ENCODE assay signal across 8 cellular contexts in genomic region chr3:129608087-129608935, GRCh38. TPM values are rescaled to one million over a fixed set of nuclear protein-coding genes. Genes with fewer than 3 reads are reported as not detected.
DNase-seq lines count a peak whose midpoint lies in the region; ATAC-seq and TF ChIP-seq lines count a peak whose summit lies in the region.

No MANE protein-coding gene starts in this region.

- ATAC-seq in CD4-positive, alpha-beta T cell (ENCODE audit: poor library complexity), result no peak
- ATAC-seq in WTC11, result peak; percentile 23

- no peak for TF ChIP-seq EP300 in transverse colon (IDR thresholded peaks at IDR 0.05; ENCODE audit: low read depth)

- no peak overlapping the region for H3K27ac ChIP-seq in CD4-positive, alpha-beta T cell (ENCODE audit: low read depth, low read length)
- H3K27ac ChIP-seq in transverse colon, result peak overlapping the region; percentile 80 to 87 (median 86)

- peaks cover 0 to 42% (median 30%) of the 10 kb centered on the region in 4 donors for H3K4me1 ChIP-seq in transverse colon

- peaks cover 20% of the 10 kb centered on the region for H3K27me3 Mint-ChIP-seq in CD4-positive, alpha-beta T cell
- H3K27me3 Mint-ChIP-seq in WTC11 (ENCODE audit: low read depth), result peaks cover 38% of the 10 kb centered on the region

- POLR2A ChIA-PET in CD4-positive, alpha-beta T cell (lab: Charles Lee), result interaction anchor here (0.9 to 1.3 kb wide), 2 partner anchors 31 to 38 kb away, joined by 3 read pairs; no protein-coding TSS in a partner anchor
- POLR2A ChIA-PET in WTC11 (lab: Charles Lee), result interaction anchor here (0.6 to 1.0 kb wide), 2 partner anchors 16 to 168 kb away, joined by 3 read pairs; partner anchors contain the start of genes IFT122 and MBD4

- H3K36me3 ChIP-seq in transverse colon, result no peaks in the 10 kb centered on the region

- no peak for TF ChIP-seq POLR2A in transverse colon (IDR thresholded peaks at IDR 0.05)

- H3K4me1 Mint-ChIP-seq in CD4-positive, alpha-beta T cell (ENCODE audit: low read depth), result peaks cover 33% of the 10 kb centered on the region
- peaks cover 58% of the 10 kb centered on the region for H3K4me1 Mint-ChIP-seq in WTC11

- H3K27me3 ChIP-seq in CD4-positive, alpha-beta T cell (ENCODE audit: control insufficient read depth, insufficient read depth, low read length), result no peaks in the 10 kb centered on the region
- H3K27me3 ChIP-seq in transverse colon, result peaks cover 24% of the 10 kb centered on the region

- in situ Hi-C loops in transverse colon (cut with MboI; ENCODE audit: low pct_ligation_motif_present in 1 of 4, low pct_unique_long_range_greater_than_20kb in 1 of 4, low sequenced_read_pairs in 3 of 4), result no loop called here

- no peaks in the 10 kb centered on the region for H3K9me3 ChIP-seq in CD4-positive, alpha-beta T cell (ENCODE audit: control insufficient read depth, low read length)
- no peaks in the 10 kb centered on the region for H3K9me3 ChIP-seq in transverse colon

- no peaks in the 10 kb centered on the region for H3K9me3 Mint-ChIP-seq in CD4-positive, alpha-beta T cell
- H3K9me3 Mint-ChIP-seq in WTC11, result no peaks in the 10 kb centered on the region

- TF ChIP-seq CTCF in CD4-positive, alpha-beta T cell (IDR thresholded peaks at IDR 0.05), result peak; percentile 14
- no peak for TF ChIP-seq CTCF in WTC11 (IDR thresholded peaks at IDR 0.05)
- no peak for TF ChIP-seq CTCF in transverse colon (IDR thresholded peaks at IDR 0.05)

- peak overlapping the region; percentile 88 for H3K4me3 Mint-ChIP-seq in CD4-positive, alpha-beta T cell
- H3K4me3 Mint-ChIP-seq in WTC11, result peak overlapping the region; percentile 82; the same call in 1 of the 2 replicates

- no peak for DNase-seq in CD4-positive, alpha-beta T cell
- DNase-seq in Jurkat, Clone E6-1 (ENCODE audit: low read depth, low spot score), result peak; percentile 59
- DNase-seq in WTC11 (ENCODE audit: low spot score) (peak; percentile 54), islet precursor cell (peak; percentile 90), transverse colon (no peak), NCI-H2107 (lab: John Stamatoyannopoulos, UW) (no peak)
- no peak for DNase-seq in effector CD4-positive, alpha-beta T cell
- no peak for DNase-seq in stimulated activated CD8-positive, alpha-beta memory T cell treated with anti-CD3 and anti-CD28 coated beads, Interleukin-4, amount 100 ng/mL, for 48 hours

- H3K4me3 ChIP-seq in Jurkat, Clone E6-1 (ENCODE audit: low read length), result no peak overlapping the region
- H3K4me3 ChIP-seq in transverse colon, result no peak overlapping the region

- WGBS in transverse colon (ENCODE audit: low coverage in 1 of 2), 2 donors, result 26 to 56% methylated on average over 3 to 17 of the region's 17 CpGs

- intact Hi-C loops in CD4-positive, alpha-beta T cell (cut with DNase I, micrococcal nuclease), result loop anchor here in 1 of 2 experiments (5.0 kb wide), 2 partner anchors 116 to 171 kb away; partner anchors contain the start of gene MBD4
- intact Hi-C loops in transverse colon (cut with DNase I; ENCODE audit: low total_unique reads), result loop anchor here (10.0 kb wide), 1 partner anchor 114 kb away; no protein-coding TSS in a partner anchor

- H3K27ac Mint-ChIP-seq in CD4-positive, alpha-beta T cell, result peak overlapping the region; percentile 34
- no peak overlapping the region for H3K27ac Mint-ChIP-seq in WTC11

- CTCF ChIA-PET in CD4-positive, alpha-beta T cell (lab: Charles Lee), result no interaction called here
- CTCF ChIA-PET in WTC11 (lab: Charles Lee), result interaction anchor here (0.5 to 2.6 kb wide), 11 partner anchors 9 to 225 kb away, joined by 3 to 30 read pairs (median 5); no protein-coding TSS in a partner anchor

- peaks cover 4% of the 10 kb centered on the region for H3K36me3 Mint-ChIP-seq in CD4-positive, alpha-beta T cell (ENCODE audit: low read depth)
- no peaks in the 10 kb centered on the region for H3K36me3 Mint-ChIP-seq in WTC11

TF ChIP-seq in WTC11, 78 proteins besides CTCF, POLR2A, EP300 and RAD21:
- TF ChIP-seq AR (CRISPR knock-in tag; IDR thresholded peaks at IDR 0.05), result no peak
- TF ChIP-seq ETV6 (CRISPR knock-in tag; IDR thresholded peaks at IDR 0.05), result peak; percentile 76
- TF ChIP-seq CBFB (CRISPR knock-in tag; IDR thresholded peaks at IDR 0.05; ENCODE audit: low read depth), result no peak
- TF ChIP-seq JAZF1 (CRISPR knock-in tag; IDR thresholded peaks at IDR 0.05), result no peak
- TF ChIP-seq ATF6 (CRISPR knock-in tag; IDR thresholded peaks at IDR 0.05), result no peak
- no peak for TF ChIP-seq ZNF281 (CRISPR knock-in tag; IDR thresholded peaks at IDR 0.05)
- TF ChIP-seq USF2 (CRISPR knock-in tag; IDR thresholded peaks at IDR 0.05), result 0 out of 2 replicates have a peak, but pooled peaks have one; percentile 14
- TF ChIP-seq JUN (CRISPR knock-in tag; IDR thresholded peaks at IDR 0.05), result no peak

RNA-seq across cellular contexts. Expression of gene PLXND1, which starts 1.8 kb away (rescaled TPM):
- total RNA-seq in CD4-positive, alpha-beta T cell, result 10 to 100 TPM; 61.7 to 62.5 TPM
- 55.9 TPM for polyA plus RNA-seq in Jurkat, Clone E6-1 (2012; ENCODE audit: insufficient read depth, insufficient read length)
- total RNA-seq in WTC11 (2021) (56.7 to 63.9 TPM (median 57.4 TPM) in 3 replicates), transverse colon (10 to 100 TPM; 26.4 to 71.8 (median 35.8) TPM)

Comparison
In these comparisons a context has a peak if more than half of its experiments do, and no peak if none do; other contexts are left out.
1. DNase-seq: peak in Jurkat, Clone E6-1 (single experiment), WTC11 (single experiment) and islet precursor cell (single experiment); none in CD4-positive, alpha-beta T cell (0 of 10), transverse colon (single experiment), effector CD4-positive, alpha-beta T cell (single experiment), stimulated activated CD8-positive, alpha-beta memory T cell treated with anti-CD3 and anti-CD28 coated beads, Interleukin-4, amount 100 ng/mL, for 48 hours (single experiment) and NCI-H2107 (single experiment).